In genomic region chr3:177731644-177732268, GRCh38 we compare ENCODE assay signal across 18 cellular contexts.
A peak's percentile ranks its signal among the peaks of the same experiment; 100 is the strongest.
DNase-seq lines count a peak whose midpoint lies in the region; ATAC-seq and TF ChIP-seq lines count a peak whose summit lies in the region.
"Had no signal": no experiment of that assay in that cellular context is flagged by ENCODE, and none has a peak within 500 bp of the region (broad histone marks: within the 10 kb centered on the region; RNA-seq: fewer than 3 reads in every experiment).

No MANE protein-coding gene starts in this region.

- H3K4me1 Mint-ChIP-seq in activated naive CD8-positive, alpha-beta T cell treated with anti-CD3 and anti-CD28 coated beads, Interleukin-2, amount 50 U/mL, for 24 hours, result peaks cover 13% of the 10 kb centered on the region
- H3K4me1 Mint-ChIP-seq: endodermal cell had no signal

- H3K36me3 ChIP-seq in adipocyte (ENCODE audit: control insufficient read depth, insufficient read depth, low read length, severe bottlenecking) (no peaks in the 10 kb centered on the region), colonic mucosa (no peaks in the 10 kb centered on the region)
- H3K36me3 ChIP-seq: cardiac muscle cell, heart left ventricle had no signal

- H3K9ac ChIP-seq in adipocyte (ENCODE audit: low read length) (no peak overlapping the region), colonic mucosa (ENCODE audit: low read depth in 2 of 2, low read length in 2 of 2) (no peak overlapping the region)

- H3K9me3 ChIP-seq in adipocyte (ENCODE audit: control insufficient read depth, low read length) (no peaks in the 10 kb centered on the region), colonic mucosa (no peaks in the 10 kb centered on the region)
- H3K9me3 ChIP-seq: heart left ventricle had no signal

- H3K36me3 Mint-ChIP-seq in activated naive CD8-positive, alpha-beta T cell treated with anti-CD3 and anti-CD28 coated beads, Interleukin-2, amount 50 U/mL, for 24 hours (ENCODE audit: low read depth), result no peaks in the 10 kb centered on the region
- H3K36me3 Mint-ChIP-seq: CD8-positive, alpha-beta T cell had no signal

- H3K27ac Mint-ChIP-seq in activated naive CD8-positive, alpha-beta T cell treated with anti-CD3 and anti-CD28 coated beads, Interleukin-2, amount 50 U/mL, for 24 hours, result no peak overlapping the region
- H3K27ac Mint-ChIP-seq: activated CD8-positive, alpha-beta T cell treated with anti-CD3 and anti-CD28 coated beads for 36 hours; CD8-positive, alpha-beta T cell; endodermal cell had no signal

- H3K4me3 Mint-ChIP-seq in activated naive CD8-positive, alpha-beta T cell treated with anti-CD3 and anti-CD28 coated beads, Interleukin-2, amount 50 U/mL, for 24 hours, result no peak overlapping the region
- H3K4me3 Mint-ChIP-seq: activated CD8-positive, alpha-beta T cell treated with anti-CD3 and anti-CD28 coated beads for 36 hours; CD8-positive, alpha-beta T cell; endodermal cell had no signal

- ATAC-seq in HG03354 (IDR thresholded peaks at IDR 0.05; ENCODE audit: poor library complexity, severe bottlenecking, unreplicated experiment), result no peak
- no peak for ATAC-seq in activated naive CD8-positive, alpha-beta T cell treated with anti-CD3 and anti-CD28 coated beads, Interleukin-2, amount 50 U/mL, for 24 hours
- ATAC-seq: activated CD8-positive, alpha-beta T cell treated with anti-CD3 and anti-CD28 coated beads for 36 hours; CD8-positive, alpha-beta T cell; heart left ventricle had no signal

- no peak overlapping the region for H3K27ac ChIP-seq in colonic mucosa
- H3K27ac ChIP-seq: cardiac muscle cell, heart left ventricle had no signal

- intact Hi-C loops in colonic mucosa (cut with DNase I), result no loop called here

- TF ChIP-seq CTCF in fibroblast of pulmonary artery (IDR thresholded peaks at IDR 0.05; ENCODE audit: low read length, missing control alignments), result no peak
- no peak for TF ChIP-seq CTCF in retinal pigment epithelial cell (conservative IDR thresholded peaks at IDR 0.05; ENCODE audit: low read depth, low read length)
- TF ChIP-seq CTCF in colonic mucosa (IDR thresholded peaks at IDR 0.05), result no peak

- H3K4me1 ChIP-seq in adipocyte (ENCODE audit: control insufficient read depth, insufficient read depth, low read length) (peaks cover 38% of the 10 kb centered on the region), colonic mucosa (no peaks in the 10 kb centered on the region)

- DNase-seq in HCEC 1CT (peak; percentile 80), adipocyte (ENCODE audit: low read depth) (peak; percentile 83), fibroblast of pulmonary artery (ENCODE audit: low read depth) (peak; percentile 33), retinal pigment epithelial cell (ENCODE audit: low read depth) (peak; percentile 55), colonic mucosa (no peak), activated T-cell treated with anti-CD3 and anti-CD28 coated beads for 4 hours (no peak)
- no peak for DNase-seq in activated naive CD8-positive, alpha-beta T cell treated with anti-CD3 and anti-CD28 coated beads, Interleukin-2, amount 50 U/mL, for 24 hours
- DNase-seq: activated CD8-positive, alpha-beta T cell treated with anti-CD3 and anti-CD28 coated beads for 36 hours; CD8-positive, alpha-beta T cell; endodermal cell; heart left ventricle; kidney glomerular epithelial cell; NCI-H187; NCI-H526; posterior cingulate gyrus; substantia nigra had no signal

- H3K27me3 Mint-ChIP-seq in activated naive CD8-positive, alpha-beta T cell treated with anti-CD3 and anti-CD28 coated beads, Interleukin-2, amount 50 U/mL, for 24 hours, result no peaks in the 10 kb centered on the region
- H3K27me3 Mint-ChIP-seq: activated CD8-positive, alpha-beta T cell treated with anti-CD3 and anti-CD28 coated beads for 36 hours had no signal

- H3K9me3 Mint-ChIP-seq in activated naive CD8-positive, alpha-beta T cell treated with anti-CD3 and anti-CD28 coated beads, Interleukin-2, amount 50 U/mL, for 24 hours, result peaks cover 5% of the 10 kb centered on the region
- H3K9me3 Mint-ChIP-seq: activated CD8-positive, alpha-beta T cell treated with anti-CD3 and anti-CD28 coated beads for 36 hours; CD8-positive, alpha-beta T cell had no signal

- no peak overlapping the region for H3K4me3 ChIP-seq in adipocyte (ENCODE audit: low read length)
- no peak overlapping the region for H3K4me3 ChIP-seq in fibroblast of pulmonary artery (replicated peaks; ENCODE audit: low read depth, low read length)
- no peak overlapping the region for H3K4me3 ChIP-seq in retinal pigment epithelial cell (ENCODE audit: low read length)
- no peak overlapping the region for H3K4me3 ChIP-seq in colonic mucosa
- H3K4me3 ChIP-seq: cardiac muscle cell, heart left ventricle had no signal

- H3K27me3 ChIP-seq in adipocyte (replicated peaks; ENCODE audit: control insufficient read depth, insufficient read depth, low read length), result no peaks in the 10 kb centered on the region
- no peaks in the 10 kb centered on the region for H3K27me3 ChIP-seq in colonic mucosa
- H3K27me3 ChIP-seq: cardiac muscle cell, heart left ventricle had no signal

Comparison
In these comparisons a context has a peak if more than half of its experiments do, and no peak if none do; other contexts are left out.
1. DNase-seq: peak in HCEC 1CT (single experiment), adipocyte (single experiment), fibroblast of pulmonary artery (single experiment) and retinal pigment epithelial cell (single experiment); none in colonic mucosa (single experiment), activated naive CD8-positive, alpha-beta T cell treated with anti-CD3 and anti-CD28 coated beads, Interleukin-2, amount 50 U/mL, for 24 hours (single experiment) and activated T-cell treated with anti-CD3 and anti-CD28 coated beads for 4 hours (single experiment).